Comparison of ENCODE assay signal across 14 cellular contexts in genomic region chr2:224954980-224955379, GRCh38.
DNase-seq lines count a peak whose midpoint lies in the region; ATAC-seq and TF ChIP-seq lines count a peak whose summit lies in the region.
"Had no signal": no experiment of that assay in that cellular context is flagged by ENCODE, and none has a peak within 500 bp of the region (broad histone marks: within the 10 kb centered on the region; RNA-seq: fewer than 3 reads in every experiment).

No MANE protein-coding gene starts in this region.

- TF ChIP-seq EP300 in esophagus muscularis mucosa (IDR thresholded peaks at IDR 0.05) = no peak

- H3K4me3 Mint-ChIP-seq in activated CD8-positive, alpha-beta memory T cell treated with anti-CD3 and anti-CD28 coated beads, Interleukin-2, amount 10 ng/mL, durations not matched to agents 7 days and 5 days = no peak overlapping the region

- no peak for ATAC-seq in activated CD8-positive, alpha-beta memory T cell treated with anti-CD3 and anti-CD28 coated beads, Interleukin-2, amount 10 ng/mL, durations not matched to agents 7 days and 5 days
- peak; percentile 27 for ATAC-seq in HG02588 (IDR thresholded peaks at IDR 0.05; ENCODE audit: unreplicated experiment)
- ATAC-seq: lower lobe of right lung had no signal

- H3K27me3 Mint-ChIP-seq in activated CD8-positive, alpha-beta memory T cell treated with anti-CD3 and anti-CD28 coated beads, Interleukin-2, amount 10 ng/mL, durations not matched to agents 7 days and 5 days = no peaks in the 10 kb centered on the region
- H3K27me3 Mint-ChIP-seq: progenitor cell of endocrine pancreas had no signal

- no peaks in the 10 kb centered on the region for H3K27me3 ChIP-seq in esophagus muscularis mucosa

- H3K9me3 Mint-ChIP-seq in activated CD8-positive, alpha-beta memory T cell treated with anti-CD3 and anti-CD28 coated beads, Interleukin-2, amount 10 ng/mL, durations not matched to agents 7 days and 5 days (ENCODE audit: low read depth) = no peaks in the 10 kb centered on the region

- no peak for TF ChIP-seq POLR2A in esophagus muscularis mucosa (IDR thresholded peaks at IDR 0.05; ENCODE audit: low read depth)

- H3K36me3 ChIP-seq in esophagus muscularis mucosa = no peaks in the 10 kb centered on the region
- H3K36me3 ChIP-seq: lower lobe of right lung had no signal

- peaks cover 20% of the 10 kb centered on the region for H3K36me3 Mint-ChIP-seq in activated CD8-positive, alpha-beta memory T cell treated with anti-CD3 and anti-CD28 coated beads, Interleukin-2, amount 10 ng/mL, durations not matched to agents 7 days and 5 days

- intact Hi-C loops in esophagus muscularis mucosa (cut with DNase I) = no loop called here

- no peak overlapping the region for H3K4me3 ChIP-seq in esophagus muscularis mucosa
- H3K4me3 ChIP-seq: lower lobe of right lung had no signal

- peak overlapping the region; percentile 12 for H3K27ac Mint-ChIP-seq in activated CD8-positive, alpha-beta memory T cell treated with anti-CD3 and anti-CD28 coated beads, Interleukin-2, amount 10 ng/mL, durations not matched to agents 7 days and 5 days
- H3K27ac Mint-ChIP-seq: progenitor cell of endocrine pancreas had no signal

- no peak overlapping the region for H3K27ac ChIP-seq in esophagus muscularis mucosa (replicated peaks in 1 of 4)
- H3K27ac ChIP-seq: lower lobe of right lung had no signal

- DNase-seq in activated CD8-positive, alpha-beta memory T cell treated with anti-CD3 and anti-CD28 coated beads, Interleukin-2, amount 10 ng/mL, durations not matched to agents 7 days and 5 days = no peak
- DNase-seq in activated CD8-positive, alpha-beta memory T cell treated with anti-CD3 and anti-CD28 coated beads, Interleukin-2, amount 50 U/mL, for 48 hours = no peak
- DNase-seq in NCI-H146 (lab: John Stamatoyannopoulos, UW) (peak; percentile 32), renal cortical epithelial cell (ENCODE audit: low read depth) (peak; percentile 37), esophagus muscularis mucosa (ENCODE audit: extremely low spot score) (no peak), HT-29 (ENCODE audit: low spot score) (no peak), NCI-H187 (lab: John Stamatoyannopoulos, UW) (no peak)
- DNase-seq: DMS53; HCEC 1CT; lower lobe of right lung; stimulated activated CD4-positive, alpha-beta T cell treated with anti-CD3 and anti-CD28 coated beads, Interleukin-4, amount 100 ng/mL, for 1 hour; SW 1271 had no signal

- peaks cover 0 to 8% (median 3%) of the 10 kb centered on the region in 4 donors for H3K4me1 ChIP-seq in esophagus muscularis mucosa

- CTCF ChIA-PET in activated CD8-positive, alpha-beta memory T cell treated with anti-CD3 and anti-CD28 coated beads, Interleukin-2, amount 10 ng/mL, durations not matched to agents 7 days and 5 days (lab: Charles Lee) = interaction anchor here (0.8 kb wide), 1 partner anchor 16 kb away, joined by 3 read pairs; no protein-coding TSS in a partner anchor

- H3K4me1 Mint-ChIP-seq in activated CD8-positive, alpha-beta memory T cell treated with anti-CD3 and anti-CD28 coated beads, Interleukin-2, amount 10 ng/mL, durations not matched to agents 7 days and 5 days = peaks cover 84% of the 10 kb centered on the region

- no peak for TF ChIP-seq CTCF in esophagus muscularis mucosa (IDR thresholded peaks at IDR 0.05)

- H3K9me3 ChIP-seq in esophagus muscularis mucosa = no peaks in the 10 kb centered on the region
- H3K9me3 ChIP-seq: lower lobe of right lung had no signal

Comparison
In these comparisons a context has a peak if more than half of its experiments do, and no peak if none do; other contexts are left out.
1. DNase-seq: peak in NCI-H146 (single experiment) and renal cortical epithelial cell (single experiment); none in activated CD8-positive, alpha-beta memory T cell treated with anti-CD3 and anti-CD28 coated beads, Interleukin-2, amount 10 ng/mL, durations not matched to agents 7 days and 5 days (single experiment), activated CD8-positive, alpha-beta memory T cell treated with anti-CD3 and anti-CD28 coated beads, Interleukin-2, amount 50 U/mL, for 48 hours (single experiment), esophagus muscularis mucosa (single experiment), HT-29 (single experiment) and NCI-H187 (0 of 2).